Comparison of ENCODE assay signal across 1 cellular context in genomic region chr22:50117168-50117762, GRCh38.
A peak's percentile ranks its signal among the peaks of the same experiment; 100 is the strongest.
TF ChIP-seq lines count a peak whose summit lies in the region.

No MANE protein-coding gene starts in this region.

TF ChIP-seq in K562, 482 proteins besides CTCF, POLR2A, EP300 and RAD21 (continued from another document and continues in another):
- no peak for TF ChIP-seq AFF4 (CRISPR knock-in tag; IDR thresholded peaks at IDR 0.05)
- no peak for TF ChIP-seq SNRNP70 (optimal IDR thresholded peaks at IDR 0.05; ENCODE audit: low read depth, low read length)
- no peak for TF ChIP-seq ZBTB5 (IDR thresholded peaks at IDR 0.05)
- no peak for TF ChIP-seq MAFF (IDR thresholded peaks at IDR 0.05; ENCODE audit: low read length)
- no peak for TF ChIP-seq TAF7 (tag; IDR thresholded peaks at IDR 0.05)
- TF ChIP-seq RCOR1 (IDR thresholded peaks at IDR 0.05; ENCODE audit: borderline replicate concordance in 1 of 2, low read depth in 2 of 2, low read length in 2 of 2), result peak in 1 of 2 experiments; percentile 69; a peak in 1 of 4 replicates
- TF ChIP-seq MAZ (CRISPR knock-in tag; conservative IDR thresholded peaks at IDR 0.05 in 1 of 2, IDR thresholded peaks at IDR 0.05 in 1 of 2), result no peak; a peak in 2 of 4 replicates
- TF ChIP-seq ZNF316 (IDR thresholded peaks at IDR 0.05), result 0 out of 2 replicates have a peak, but pooled peaks have one; percentile 16
- no peak for TF ChIP-seq BRF1 (IDR thresholded peaks at IDR 0.05; ENCODE audit: borderline replicate concordance, extremely low read depth, insufficient read length)
- TF ChIP-seq, protein P1, sequence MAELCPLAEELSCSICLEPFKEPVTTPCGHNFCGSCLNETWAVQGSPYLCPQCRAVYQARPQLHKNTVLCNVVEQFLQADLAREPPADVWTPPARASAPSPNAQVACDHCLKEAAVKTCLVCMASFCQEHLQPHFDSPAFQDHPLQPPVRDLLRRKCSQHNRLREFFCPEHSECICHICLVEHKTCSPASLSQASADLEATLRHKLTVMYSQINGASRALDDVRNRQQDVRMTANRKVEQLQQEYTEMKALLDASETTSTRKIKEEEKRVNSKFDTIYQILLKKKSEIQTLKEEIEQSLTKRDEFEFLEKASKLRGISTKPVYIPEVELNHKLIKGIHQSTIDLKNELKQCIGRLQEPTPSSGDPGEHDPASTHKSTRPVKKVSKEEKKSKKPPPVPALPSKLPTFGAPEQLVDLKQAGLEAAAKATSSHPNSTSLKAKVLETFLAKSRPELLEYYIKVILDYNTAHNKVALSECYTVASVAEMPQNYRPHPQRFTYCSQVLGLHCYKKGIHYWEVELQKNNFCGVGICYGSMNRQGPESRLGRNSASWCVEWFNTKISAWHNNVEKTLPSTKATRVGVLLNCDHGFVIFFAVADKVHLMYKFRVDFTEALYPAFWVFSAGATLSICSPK (IDR thresholded peaks at IDR 0.05; ENCODE audit: borderline replicate concordance), result no peak
- TF ChIP-seq ZNF146 (CRISPR knock-in tag; IDR thresholded peaks at IDR 0.05; ENCODE audit: unreplicated experiment), result no peak
- TF ChIP-seq HSF4 (CRISPR knock-in tag; IDR thresholded peaks at IDR 0.05; ENCODE audit: borderline replicate concordance), result no peak
- no peak for TF ChIP-seq NFATC3 (IDR thresholded peaks at IDR 0.05)
- TF ChIP-seq ZNF436 (CRISPR knock-in tag; IDR thresholded peaks at IDR 0.05), result no peak
- TF ChIP-seq, protein P2, sequence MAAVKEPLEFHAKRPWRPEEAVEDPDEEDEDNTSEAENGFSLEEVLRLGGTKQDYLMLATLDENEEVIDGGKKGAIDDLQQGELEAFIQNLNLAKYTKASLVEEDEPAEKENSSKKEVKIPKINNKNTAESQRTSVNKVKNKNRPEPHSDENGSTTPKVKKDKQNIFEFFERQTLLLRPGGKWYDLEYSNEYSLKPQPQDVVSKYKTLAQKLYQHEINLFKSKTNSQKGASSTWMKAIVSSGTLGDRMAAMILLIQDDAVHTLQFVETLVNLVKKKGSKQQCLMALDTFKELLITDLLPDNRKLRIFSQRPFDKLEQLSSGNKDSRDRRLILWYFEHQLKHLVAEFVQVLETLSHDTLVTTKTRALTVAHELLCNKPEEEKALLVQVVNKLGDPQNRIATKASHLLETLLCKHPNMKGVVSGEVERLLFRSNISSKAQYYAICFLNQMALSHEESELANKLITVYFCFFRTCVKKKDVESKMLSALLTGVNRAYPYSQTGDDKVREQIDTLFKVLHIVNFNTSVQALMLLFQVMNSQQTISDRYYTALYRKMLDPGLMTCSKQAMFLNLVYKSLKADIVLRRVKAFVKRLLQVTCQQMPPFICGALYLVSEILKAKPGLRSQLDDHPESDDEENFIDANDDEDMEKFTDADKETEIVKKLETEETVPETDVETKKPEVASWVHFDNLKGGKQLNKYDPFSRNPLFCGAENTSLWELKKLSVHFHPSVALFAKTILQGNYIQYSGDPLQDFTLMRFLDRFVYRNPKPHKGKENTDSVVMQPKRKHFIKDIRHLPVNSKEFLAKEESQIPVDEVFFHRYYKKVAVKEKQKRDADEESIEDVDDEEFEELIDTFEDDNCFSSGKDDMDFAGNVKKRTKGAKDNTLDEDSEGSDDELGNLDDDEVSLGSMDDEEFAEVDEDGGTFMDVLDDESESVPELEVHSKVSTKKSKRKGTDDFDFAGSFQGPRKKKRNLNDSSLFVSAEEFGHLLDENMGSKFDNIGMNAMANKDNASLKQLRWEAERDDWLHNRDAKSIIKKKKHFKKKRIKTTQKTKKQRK (IDR thresholded peaks at IDR 0.05; ENCODE audit: borderline replicate concordance, low read depth, low read length), result no peak
- TF ChIP-seq STAG1 (CRISPR knock-in tag; IDR thresholded peaks at IDR 0.05; ENCODE audit: borderline replicate concordance), result no peak
- no peak for TF ChIP-seq SAP30 (IDR thresholded peaks at IDR 0.05; ENCODE audit: borderline replicate concordance, insufficient read depth, low read depth, low read length, poor library complexity, severe bottlenecking)
- TF ChIP-seq ARNT (IDR thresholded peaks at IDR 0.05), result no peak
- TF ChIP-seq NFE2L1 (tag; IDR thresholded peaks at IDR 0.05; ENCODE audit: borderline replicate concordance, low read depth), result no peak
- no peak for TF ChIP-seq ZBTB26 (CRISPR knock-in tag; IDR thresholded peaks at IDR 0.05)
- TF ChIP-seq ZNF518B (CRISPR knock-in tag; IDR thresholded peaks at IDR 0.05), result no peak
- TF ChIP-seq SREBF2 (CRISPR knock-in tag; IDR thresholded peaks at IDR 0.05), result no peak
- no peak for TF ChIP-seq GTF2E2 (tag; IDR thresholded peaks at IDR 0.05)
- TF ChIP-seq RREB1 (CRISPR knock-in tag; IDR thresholded peaks at IDR 0.05), result no peak
- TF ChIP-seq C11orf30 (IDR thresholded peaks at IDR 0.05; ENCODE audit: low read depth), result no peak
- TF ChIP-seq, protein P3, sequence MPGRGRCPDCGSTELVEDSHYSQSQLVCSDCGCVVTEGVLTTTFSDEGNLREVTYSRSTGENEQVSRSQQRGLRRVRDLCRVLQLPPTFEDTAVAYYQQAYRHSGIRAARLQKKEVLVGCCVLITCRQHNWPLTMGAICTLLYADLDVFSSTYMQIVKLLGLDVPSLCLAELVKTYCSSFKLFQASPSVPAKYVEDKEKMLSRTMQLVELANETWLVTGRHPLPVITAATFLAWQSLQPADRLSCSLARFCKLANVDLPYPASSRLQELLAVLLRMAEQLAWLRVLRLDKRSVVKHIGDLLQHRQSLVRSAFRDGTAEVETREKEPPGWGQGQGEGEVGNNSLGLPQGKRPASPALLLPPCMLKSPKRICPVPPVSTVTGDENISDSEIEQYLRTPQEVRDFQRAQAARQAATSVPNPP (IDR thresholded peaks at IDR 0.05; ENCODE audit: borderline replicate concordance, insufficient read depth, insufficient read length), result no peak
